Comparison of ENCODE assay signal across 8 cellular contexts in genomic region chr1:6491480-6491962, GRCh38. TPM values are rescaled to one million over a fixed set of nuclear protein-coding genes. Genes with fewer than 3 reads are reported as not detected.
DNase-seq lines count a peak whose midpoint lies in the region; TF ChIP-seq lines count a peak whose summit lies in the region.

PLEKHG5 (minus strand) TSS chr1:6491667; CDS start chr1:6477571, 14,096 bp downstream.

- H3K9me3 ChIP-seq in left ventricle myocardium inferior (replicated peaks): no peaks in the 10 kb centered on the region

- TF ChIP-seq CTCF in left ventricle myocardium inferior (IDR thresholded peaks at IDR 0.05; ENCODE audit: borderline replicate concordance): no peak
- TF ChIP-seq CTCF in retinal pigment epithelial cell (conservative IDR thresholded peaks at IDR 0.05; ENCODE audit: low read depth, low read length): no peak

- H3K4me3 Mint-ChIP-seq in activated T-cell treated with anti-CD3 and anti-CD28 coated beads, Interleukin-2, amount 50 U/mL, for 24 hours: peak within 1 kb of the TSS; percentile 79
- peak within 1 kb of the TSS; percentile 67 for H3K4me3 Mint-ChIP-seq in activated T-helper 2 cell treated with anti-CD3 and anti-CD28 coated beads, Interferon-gamma antibody, Interleukin-2, Interleukin-4, amounts not matched to agents 10 μg/mL and 5 μg/mL and 100 μg/mL, durations not matched to agents 14 hours and 24 hours and 36 hours (ENCODE audit: low read depth)

- H3K27me3 Mint-ChIP-seq in activated T-cell treated with anti-CD3 and anti-CD28 coated beads, Interleukin-2, amount 50 U/mL, for 24 hours: peaks cover 23% of the 10 kb centered on the region
- peaks cover 10% of the 10 kb centered on the region for H3K27me3 Mint-ChIP-seq in activated T-helper 2 cell treated with anti-CD3 and anti-CD28 coated beads, Interferon-gamma antibody, Interleukin-2, Interleukin-4, amounts not matched to agents 10 μg/mL and 5 μg/mL and 100 μg/mL, durations not matched to agents 14 hours and 24 hours and 36 hours (ENCODE audit: low read depth)

- H3K27ac Mint-ChIP-seq in activated T-cell treated with anti-CD3 and anti-CD28 coated beads, Interleukin-2, amount 50 U/mL, for 24 hours: peak within 1 kb of the TSS; percentile 75
- H3K27ac Mint-ChIP-seq in activated T-helper 2 cell treated with anti-CD3 and anti-CD28 coated beads, Interferon-gamma antibody, Interleukin-2, Interleukin-4, amounts not matched to agents 10 μg/mL and 5 μg/mL and 100 μg/mL, durations not matched to agents 14 hours and 24 hours and 36 hours: peak within 1 kb of the TSS; percentile 54

- H3K27ac ChIP-seq in left ventricle myocardium inferior (replicated peaks): peak within 1 kb of the TSS; percentile 79

- peak within 1 kb of the TSS; percentile 69 for H3K4me3 ChIP-seq in left ventricle myocardium inferior
- H3K4me3 ChIP-seq in retinal pigment epithelial cell (ENCODE audit: low read length): peak within 1 kb of the TSS; percentile 83

- H3K4me1 ChIP-seq in left ventricle myocardium inferior: peaks cover 99% of the 10 kb centered on the region

- H3K9me3 Mint-ChIP-seq in activated T-cell treated with anti-CD3 and anti-CD28 coated beads, Interleukin-2, amount 50 U/mL, for 24 hours: no peaks in the 10 kb centered on the region
- no peaks in the 10 kb centered on the region for H3K9me3 Mint-ChIP-seq in activated T-helper 2 cell treated with anti-CD3 and anti-CD28 coated beads, Interferon-gamma antibody, Interleukin-2, Interleukin-4, amounts not matched to agents 10 μg/mL and 5 μg/mL and 100 μg/mL, durations not matched to agents 14 hours and 24 hours and 36 hours

- DNase-seq in activated T-cell treated with anti-CD3 and anti-CD28 coated beads, Interleukin-2, amount 50 U/mL, for 24 hours: no peak
- no peak for DNase-seq in activated T-cell treated with anti-CD3 and anti-CD28 coated beads, Interleukin-2, amount 50 U/mL, for 1 hour
- DNase-seq in activated T-helper 2 cell treated with anti-CD3 and anti-CD28 coated beads, Interferon-gamma antibody, Interleukin-2, Interleukin-4, amounts not matched to agents 10 μg/mL and 5 μg/mL and 100 μg/mL, durations not matched to agents 14 hours and 24 hours and 36 hours (ENCODE audit: low spot score): no peak
- DNase-seq in left ventricle myocardium inferior (no peak), retinal pigment epithelial cell (ENCODE audit: low read depth) (no peak), putamen (ENCODE audit: low spot score) (no peak), DMS153 treated with DMSO at 0.1 percent for 48 hours (lab: John Stamatoyannopoulos, UW; ENCODE audit: unreplicated experiment) (no peak), mesenteric fat pad (ENCODE audit: low spot score) (no peak)

- no peaks in the 10 kb centered on the region for H3K36me3 ChIP-seq in left ventricle myocardium inferior

- H3K36me3 Mint-ChIP-seq in activated T-cell treated with anti-CD3 and anti-CD28 coated beads, Interleukin-2, amount 50 U/mL, for 24 hours (ENCODE audit: low read depth): no peaks in the 10 kb centered on the region
- H3K36me3 Mint-ChIP-seq in activated T-helper 2 cell treated with anti-CD3 and anti-CD28 coated beads, Interferon-gamma antibody, Interleukin-2, Interleukin-4, amounts not matched to agents 10 μg/mL and 5 μg/mL and 100 μg/mL, durations not matched to agents 14 hours and 24 hours and 36 hours (ENCODE audit: low read depth): no peaks in the 10 kb centered on the region

- intact Hi-C loops in activated T-helper 2 cell treated with anti-CD3 and anti-CD28 coated beads, Interferon-gamma antibody, Interleukin-2, Interleukin-4, amounts not matched to agents 10 μg/mL and 5 μg/mL and 100 μg/mL, durations not matched to agents 14 hours and 24 hours and 36 hours (cut with micrococcal nuclease): no loop called here
- intact Hi-C loops in left ventricle myocardium inferior (cut with micrococcal nuclease): no loop called here

- H3K4me1 Mint-ChIP-seq in activated T-cell treated with anti-CD3 and anti-CD28 coated beads, Interleukin-2, amount 50 U/mL, for 24 hours (ENCODE audit: low read depth): peaks cover 20% of the 10 kb centered on the region
- peaks cover 7% of the 10 kb centered on the region for H3K4me1 Mint-ChIP-seq in activated T-helper 2 cell treated with anti-CD3 and anti-CD28 coated beads, Interferon-gamma antibody, Interleukin-2, Interleukin-4, amounts not matched to agents 10 μg/mL and 5 μg/mL and 100 μg/mL, durations not matched to agents 14 hours and 24 hours and 36 hours (ENCODE audit: low read depth)

- no peaks in the 10 kb centered on the region for H3K27me3 ChIP-seq in left ventricle myocardium inferior (ENCODE audit: low read depth)

RNA-seq across cellular contexts. Expression of gene PLEKHG5, which starts in this region (rescaled TPM):
- total RNA-seq in activated T-helper 2 cell treated with anti-CD3 and anti-CD28 coated beads, Interferon-gamma antibody, Interleukin-2, Interleukin-4, amounts not matched to agents 10 μg/mL and 5 μg/mL and 100 μg/mL, durations not matched to agents 14 hours and 24 hours and 36 hours: 1.1 and 1.6 TPM in 2 replicates
- total RNA-seq in left ventricle myocardium inferior: 16.2 TPM
- total RNA-seq in mesenteric fat pad: 9.3 TPM
